ENCODE assay signal across 9 cellular contexts in genomic region chr2:199463708-199464613, GRCh38.
A peak's percentile ranks its signal among the peaks of the same experiment; 100 is the strongest.
DNase-seq lines count a peak whose midpoint lies in the region; TF ChIP-seq lines count a peak whose summit lies in the region.
"Had no signal": no experiment of that assay in that cellular context is flagged by ENCODE, and none has a peak within 500 bp of the region (broad histone marks: within the 10 kb centered on the region; RNA-seq: fewer than 3 reads in every experiment).

No MANE protein-coding gene starts in this region.

- peak overlapping the region; percentile 73 for H3K4me2 ChIP-seq in KMS-11

- H3K4me3 ChIP-seq in AG10803 (ENCODE audit: low read length) = peak overlapping the region; percentile 66
- no peak overlapping the region for H3K4me3 ChIP-seq in KMS-11 (IDR thresholded peaks at IDR 0.05; ENCODE audit: insufficient read depth, low read depth, low read length)

- no peaks in the 10 kb centered on the region for H3K9me3 Mint-ChIP-seq in nephron

- no peak overlapping the region for H3K27ac Mint-ChIP-seq in nephron

- no peak overlapping the region for H3K27ac ChIP-seq in KMS-11
- H3K27ac ChIP-seq: thyroid gland had no signal

- H4K20me1 ChIP-seq in KMS-11 (ENCODE audit: insufficient read depth) = no peaks in the 10 kb centered on the region

- peak overlapping the region; percentile 94 for H2AFZ ChIP-seq in KMS-11 (ENCODE audit: low read depth)

- TF ChIP-seq CTCF in AG10803 (conservative IDR thresholded peaks at IDR 0.05; ENCODE audit: low read length) (no peak), KMS-11 (conservative IDR thresholded peaks at IDR 0.05; ENCODE audit: low read depth, low read length) (peak; percentile 17; the same call in 1 of the 2 replicates), nephron (IDR thresholded peaks at IDR 0.05; ENCODE audit: unreplicated experiment in 3 of 3) (peak in 2 of 3 experiments; percentile 6 to 35), GM10266 (IDR thresholded peaks at IDR 0.05; ENCODE audit: control insufficient read depth, insufficient read depth, low read depth, missing control alignments) (no peak)

- H3K36me3 Mint-ChIP-seq in nephron (ENCODE audit: low read depth) = no peaks in the 10 kb centered on the region

- H3K4me3 Mint-ChIP-seq in nephron = peak overlapping the region; percentile 52 to 69 (median 66)

- H3K79me2 ChIP-seq in KMS-11 (ENCODE audit: insufficient read depth, low read depth) = no peaks in the 10 kb centered on the region

- H3K27me3 ChIP-seq in KMS-11 (ENCODE audit: insufficient read depth, low read depth) = peaks cover 13% of the 10 kb centered on the region; the same call in 1 of the 2 replicates

- DNase-seq in AG10803 (ENCODE audit: low read depth) = peak; percentile 27
- DNase-seq in ecto neural progenitor cell (ENCODE audit: low spot score) = peak; percentile 56
- DNase-seq in NCI-H1694 treated with DMSO at 0.1 percent for 48 hours (lab: John Stamatoyannopoulos, UW) = no peak
- DNase-seq in DMS 273 treated with DMSO at 0.1 percent for 48 hours (lab: John Stamatoyannopoulos, UW) = no peak
- DNase-seq in NK-92 treated with Interleukin-12 subunit alpha and Interleukin-12 subunit beta, amount 100 ng/mL, for 24 hours (lab: John Stamatoyannopoulos, UW) = no peak
- DNase-seq in GM10266 (ENCODE audit: extremely low spot score) = no peak

- H3K4me1 ChIP-seq in KMS-11 (ENCODE audit: low read depth, poor library complexity, severe bottlenecking) = peaks cover 14% of the 10 kb centered on the region

- peaks cover 25% of the 10 kb centered on the region for H3K4me1 Mint-ChIP-seq in nephron

- peaks cover 99% of the 10 kb centered on the region for H3K27me3 Mint-ChIP-seq in nephron (ENCODE audit: low read depth)

- no peak overlapping the region for H3K9ac ChIP-seq in KMS-11

- no peaks in the 10 kb centered on the region for H3K36me3 ChIP-seq in KMS-11 (ENCODE audit: insufficient read depth)
- H3K36me3 ChIP-seq: thyroid gland had no signal

Comparison
In these comparisons a context has a peak if more than half of its experiments do, and no peak if none do; other contexts are left out.
1. DNase-seq: peak in AG10803 (single experiment) and ecto neural progenitor cell (single experiment); none in NCI-H1694 treated with DMSO at 0.1 percent for 48 hours (single experiment), DMS 273 treated with DMSO at 0.1 percent for 48 hours (single experiment), NK-92 treated with Interleukin-12 subunit alpha and Interleukin-12 subunit beta, amount 100 ng/mL, for 24 hours (single experiment) and GM10266 (single experiment).
2. CTCF ChIP-seq: peak in KMS-11 (single experiment) and nephron (2 of 3); none in AG10803 (single experiment) and GM10266 (single experiment).